ENCODE assay signal across 9 cellular contexts in genomic region chr1:174967845-174968705, GRCh38. TPM values are rescaled to one million over a fixed set of nuclear protein-coding genes. Genes with fewer than 3 reads are reported as not detected.
A peak's percentile ranks its signal among the peaks of the same experiment; 100 is the strongest.
DNase-seq lines count a peak whose midpoint lies in the region; ATAC-seq, FAIRE-seq and TF ChIP-seq lines count a peak whose summit lies in the region.
"Had no signal": no experiment of that assay in that cellular context is flagged by ENCODE, and none has a peak within 500 bp of the region (broad histone marks: within the 10 kb centered on the region; RNA-seq: fewer than 3 reads in every experiment).

No MANE protein-coding gene starts in this region.

- H3K27ac Mint-ChIP-seq in CD14-positive monocyte, result peak overlapping the region; percentile 64 to 93 (median 79)
- peak overlapping the region; percentile 54 to 88 (median 78) for H3K27ac Mint-ChIP-seq in naive B cell

- BruUV-seq in K562 (replicated peaks; lab: Mats Ljungman, UMichigan), result no TSS peak

- intact Hi-C loops in CD14-positive monocyte (cut with micrococcal nuclease) (no loop called here), K562 (cut with micrococcal nuclease) (no loop called here)

- peaks cover 10% of the 10 kb centered on the region; the same call in 2 of the 3 replicates for H3K36me3 ChIP-seq in K562 (ENCODE audit: control insufficient read depth, insufficient read depth, low read length)

- no peaks in the 10 kb centered on the region for H4K20me1 ChIP-seq in K562 (replicated peaks; ENCODE audit: control insufficient read depth, insufficient read depth, low read length)

- no peaks in the 10 kb centered on the region for H3K9me3 ChIP-seq in K562 (replicated peaks; ENCODE audit: control insufficient read depth, insufficient read depth, low read depth, low read length)

- H3K9me3 Mint-ChIP-seq in CD14-positive monocyte (no peaks in the 10 kb centered on the region), naive B cell (no peaks in the 10 kb centered on the region)

- TF ChIP-seq CTCF in CD14-positive monocyte (IDR thresholded peaks at IDR 0.05), result no peak
- no peak for TF ChIP-seq CTCF in K562 (IDR thresholded peaks at IDR 0.05 in 2 of 3, conservative IDR thresholded peaks at IDR 0.05 in 1 of 3; ENCODE audit: insufficient read depth in 2 of 3, low read depth in 1 of 3, low read length in 3 of 3)

- peaks cover 20 to 23% of the 10 kb centered on the region in 2 donors for H3K36me3 Mint-ChIP-seq in CD14-positive monocyte
- peaks cover 0 to 3% of the 10 kb centered on the region in 2 donors for H3K36me3 Mint-ChIP-seq in naive B cell

- peak overlapping the region; percentile 20 to 71 for H3K4me3 Mint-ChIP-seq in CD14-positive monocyte
- H3K4me3 Mint-ChIP-seq in naive B cell, result peak overlapping the region in 7 of 8 donors; percentile 41 to 78 (median 57)

- FAIRE-seq in K562 (lab: Jason Lieb, UNC), result no peak

- H3K27ac ChIP-seq in K562 (ENCODE audit: extremely low read depth, low read depth, low read length), result peak overlapping the region; percentile 40; the same call in 2 of the 3 replicates

- DNase-seq in CD14-positive monocyte (ENCODE audit: low spot score), result no peak
- peak; percentile 57 for DNase-seq in NAMALWA (ENCODE audit: low spot score)
- DNase-seq in K562 (ENCODE audit: extremely low read depth in 1 of 4, low spot score in 3 of 4), result no peak
- DNase-seq in naive B cell, result no peak
- no peak for DNase-seq in epidermal melanocyte (ENCODE audit: insufficient read length, low spot score)
- DNase-seq in SK-N-DZ (ENCODE audit: low spot score), result no peak
- no peak for DNase-seq in hippocampal formation (lab: John Stamatoyannopoulos, UW)
- DNase-seq: stimulated activated CD4-positive, alpha-beta T cell treated with anti-CD3 and anti-CD28 coated beads, Interleukin-1b, Interleukin-23, amount 100 ng/mL, for 48 hours had no signal

- 0 out of 2 replicates have a peak overlapping the region, but pooled peaks have one; percentile 2 for H2AFZ ChIP-seq in K562 (ENCODE audit: low read depth, low read length)

- H3K27me3 Mint-ChIP-seq in CD14-positive monocyte (ENCODE audit: low read depth in 3 of 3) (no peaks in the 10 kb centered on the region), naive B cell (no peaks in the 10 kb centered on the region)

- no peaks in the 10 kb centered on the region for H3K9me1 ChIP-seq in K562 (ENCODE audit: control insufficient read depth, insufficient read depth, low read length)

- ATAC-seq in K562, result no peak
- peak; percentile 42 to 51 for ATAC-seq in naive B cell (ENCODE audit: low read depth in 2 of 2)
- ATAC-seq in HG03039 (IDR thresholded peaks at IDR 0.05; ENCODE audit: unreplicated experiment), result no peak

- POLR2A ChIA-PET in K562 (lab: Yijun Ruan, JAX), result interaction anchor here (0.6 to 0.7 kb wide), 2 partner anchors 220 to 1189 kb away, joined by 3 read pairs; no protein-coding TSS in a partner anchor

- H3K79me2 ChIP-seq in K562 (ENCODE audit: control insufficient read depth, insufficient read depth, low read length), result peaks cover 4% of the 10 kb centered on the region; the same call in 1 of the 3 replicates

- H3K4me1 Mint-ChIP-seq in CD14-positive monocyte (peaks cover 75% of the 10 kb centered on the region), naive B cell (peaks cover 35 to 70% (median 51%) of the 10 kb centered on the region in 3 donors)

- peak overlapping the region in 1 of 2 experiments; percentile 14; a peak in 1 of 4 replicates for H3K9ac ChIP-seq in K562 (ENCODE audit: insufficient read depth in 1 of 2, low read depth in 2 of 2, low read length in 2 of 2)

- H3K4me1 ChIP-seq in K562 (replicated peaks in 1 of 2; ENCODE audit: control insufficient read depth in 2 of 2, insufficient read depth in 2 of 2, low read length in 2 of 2), result peaks cover 3 to 65% of the 10 kb centered on the region in 2 experiments; a peak in 4 of 5 replicates

- no peaks in the 10 kb centered on the region for H3K27me3 ChIP-seq in K562 (ENCODE audit: control insufficient read depth in 2 of 2, insufficient read depth in 2 of 2, low read length in 2 of 2)

- TF ChIP-seq EP300 in K562 (IDR thresholded peaks at IDR 0.05; ENCODE audit: low read length), result no peak

- CTCF ChIA-PET in K562 (lab: Yijun Ruan, JAX; ENCODE audit: low intra/inter-chr PET ratio), result no interaction called here

- no peak overlapping the region; the same call in 1 of the 2 replicates for H3K4me2 ChIP-seq in K562 (ENCODE audit: insufficient read depth, low read length)

- H3K4me3 ChIP-seq in K562, result no peak overlapping the region

- TF ChIP-seq RAD21 in K562 (CRISPR knock-in tag; conservative IDR thresholded peaks at IDR 0.05 in 1 of 2, IDR thresholded peaks at IDR 0.05 in 1 of 2), result no peak

- in situ Hi-C loops in K562 (cut with MboI), result no loop called here

- TF ChIP-seq POLR2A in K562 (conservative IDR thresholded peaks at IDR 0.05), result no peak

- 36% methylated on average over 4 of the region's 4 CpGs for WGBS in K562 (ENCODE audit: insufficient coverage, low coverage, missing lambda C conversion rate)

TF ChIP-seq in K562, 482 proteins besides CTCF, POLR2A, EP300 and RAD21 (continues in another document):
- TF ChIP-seq CBX8 (IDR thresholded peaks at IDR 0.05; ENCODE audit: borderline replicate concordance, extremely low read depth, low read depth, low read length, poor library complexity, severe bottlenecking) (no peak), ZNF124 (CRISPR knock-in tag; IDR thresholded peaks at IDR 0.05) (no peak), LARP7 (IDR thresholded peaks at IDR 0.05) (peak; percentile 48; the same call in 1 of the 2 replicates), ELF1 (tag; IDR thresholded peaks at IDR 0.05) (no peak), HLTF (IDR thresholded peaks at IDR 0.05) (0 out of 2 replicates have a peak, but pooled peaks have one; percentile 45), MAFG (tag; conservative IDR thresholded peaks at IDR 0.05) (peak; percentile 41; the same call in 1 of the 2 replicates), CGGBP1 (CRISPR knock-in tag; IDR thresholded peaks at IDR 0.05) (no peak), NRF1 (conservative IDR thresholded peaks at IDR 0.05 in 1 of 2, IDR thresholded peaks at IDR 0.05 in 1 of 2) (no peak), ZFP30 (CRISPR knock-in tag; IDR thresholded peaks at IDR 0.05; ENCODE audit: borderline replicate concordance) (no peak), KHSRP (IDR thresholded peaks at IDR 0.05) (0 out of 2 replicates have a peak, but pooled peaks have one; percentile 12)

RNA-seq across cellular contexts. Expression of gene CACYBP, which starts 31.7 kb away (rescaled TPM):
- polyA plus RNA-seq in CD14-positive monocyte (10 to 100 TPM; 74.8 to 86.9 TPM), K562 (2011; rRNA removed) (96.9 and 147 TPM in 2 replicates), K562 (2014; fragmentation: Illumina TruSeq; extraction: Trizol) (455 and 517 TPM in 2 replicates), K562 (2014; fragmentation: Nextera tagmentation; extraction: Ambion mirVana) (100 to 1,000 TPM; 468 to 510 TPM), K562 (2014; rRNA removed) (1,244 and 1,576 TPM in 2 replicates), naive B cell (ENCODE audit: low read depth in 6 of 6) (100 to 1,000 TPM; 107 to 148 (median 140) TPM)
- total RNA-seq in K562 (2011; cell fraction: chromatin; rRNA removed; ENCODE audit: low replicate concordance), result 23.3 and 112 TPM in 2 replicates
- 24.3 and 27.0 TPM in 2 replicates for total RNA-seq in K562 (2011; cell fraction: nucleolus; rRNA removed)
- total RNA-seq in K562 (2011; cell fraction: nucleoplasm; rRNA removed), result 34.6 and 38.8 TPM in 2 replicates
- total RNA-seq in K562 (2014; rRNA removed) (696 and 1,428 TPM in 2 replicates), K562 (2014; rRNA removed; fragmentation: Illumina TruSeq; extraction: Trizol) (461 and 476 TPM in 2 replicates), K562 (2015; rRNA removed; fragmentation: Illumina TruSeq; extraction: Trizol) (488 and 504 TPM in 2 replicates), K562 (2021) (337 and 346 TPM in 2 replicates)
- polyA plus RNA-seq in K562 (2011; cell fraction: cytosol; rRNA removed), result 33.9 and 55.7 TPM in 2 replicates
- 25.6 and 30.5 TPM in 2 replicates for polyA plus RNA-seq in K562 (2011; cell fraction: nucleus; rRNA removed)
- 217 and 328 TPM in 2 replicates for polyA plus RNA-seq in K562 (2012)
- 106 and 118 TPM in 2 replicates for polyA minus RNA-seq in K562 (2011; rRNA and poly(A)+ RNA removed)
- 54.5 and 56.8 TPM in 2 replicates for polyA minus RNA-seq in K562 (2011; cell fraction: cytosol; rRNA and poly(A)+ RNA removed)
- 30.0 and 70.6 TPM in 2 replicates for polyA minus RNA-seq in K562 (2011; cell fraction: nucleus; rRNA and poly(A)+ RNA removed)
- 284 and 312 TPM in 2 replicates for polyA plus RNA-seq in SK-N-DZ (2014; cell fraction: cytosol; rRNA removed)
- polyA plus RNA-seq in SK-N-DZ (2014; cell fraction: nucleus; rRNA removed), result 174 and 298 TPM in 2 replicates

RNA-seq across cellular contexts. Expression of gene MRPS14, which starts 55.1 kb away (rescaled TPM):
- 10 to 100 TPM; 48.1 to 53.2 TPM for polyA plus RNA-seq in CD14-positive monocyte
- total RNA-seq in K562 (2011; cell fraction: chromatin; rRNA removed; ENCODE audit: low replicate concordance), result 21.1 and 37.3 TPM in 2 replicates
- total RNA-seq in K562 (2011; cell fraction: nucleolus; rRNA removed), result 16.8 and 19.3 TPM in 2 replicates
- total RNA-seq in K562 (2011; cell fraction: nucleoplasm; rRNA removed), result 28.0 and 54.0 TPM in 2 replicates
- total RNA-seq in K562 (2014; rRNA removed), result 36.2 and 54.9 TPM in 2 replicates
- 52.1 and 54.4 TPM in 2 replicates for total RNA-seq in K562 (2014; rRNA removed; fragmentation: Illumina TruSeq; extraction: Trizol)
- total RNA-seq in K562 (2015; rRNA removed; fragmentation: Illumina TruSeq; extraction: Trizol), result 32.5 and 38.1 TPM in 2 replicates
- total RNA-seq in K562 (2021), result 50.2 and 51.9 TPM in 2 replicates
- polyA plus RNA-seq in K562 (2011; rRNA removed), result 64.1 and 78.2 TPM in 2 replicates
- polyA plus RNA-seq in K562 (2011; cell fraction: cytosol; rRNA removed), result 29.7 and 49.3 TPM in 2 replicates
- polyA plus RNA-seq in K562 (2011; cell fraction: nucleus; rRNA removed), result 45.1 and 60.4 TPM in 2 replicates
- 34.4 and 50.9 TPM in 2 replicates for polyA plus RNA-seq in K562 (2012)
- 41.6 and 52.1 TPM in 2 replicates for polyA plus RNA-seq in K562 (2014; fragmentation: Illumina TruSeq; extraction: Trizol)
- 100 to 1,000 TPM; 215 to 231 TPM for polyA plus RNA-seq in K562 (2014; fragmentation: Nextera tagmentation; extraction: Ambion mirVana)
- 55.3 and 74.1 TPM in 2 replicates for polyA plus RNA-seq in K562 (2014; rRNA removed)
- polyA minus RNA-seq in K562 (2011; rRNA and poly(A)+ RNA removed), result 36.3 and 40.6 TPM in 2 replicates
- polyA minus RNA-seq in K562 (2011; cell fraction: cytosol; rRNA and poly(A)+ RNA removed), result 11.5 and 13.2 TPM in 2 replicates
- polyA minus RNA-seq in K562 (2011; cell fraction: nucleus; rRNA and poly(A)+ RNA removed), result 16.8 and 28.3 TPM in 2 replicates
- 10 to 100 TPM; 27.9 to 52.5 (median 43.0) TPM for polyA plus RNA-seq in naive B cell (ENCODE audit: low read depth in 6 of 6)
- polyA plus RNA-seq in SK-N-DZ (2014; cell fraction: cytosol; rRNA removed), result 32.4 and 45.7 TPM in 2 replicates
- polyA plus RNA-seq in SK-N-DZ (2014; cell fraction: nucleus; rRNA removed), result 39.8 and 43.0 TPM in 2 replicates

Comparison
In these comparisons a context has a peak if more than half of its experiments do, and no peak if none do; other contexts are left out.
1. ATAC-seq: peak in naive B cell (2 of 2); none in K562 (single experiment) and HG03039 (single experiment).